ENCODE assay signal across 13 cellular contexts in genomic region chr18:11963991-11964484, GRCh38. TPM values are rescaled to one million over a fixed set of nuclear protein-coding genes. Genes with fewer than 3 reads are reported as not detected.
DNase-seq lines count a peak whose midpoint lies in the region; ATAC-seq and TF ChIP-seq lines count a peak whose summit lies in the region.
"Had no signal": no experiment of that assay in that cellular context is flagged by ENCODE, and none has a peak within 500 bp of the region (broad histone marks: within the 10 kb centered on the region; RNA-seq: fewer than 3 reads in every experiment).

No MANE protein-coding gene starts in this region.

- WGBS in gastroesophageal sphincter (ENCODE audit: low coverage in 1 of 2), 2 donors = 17 to 42% methylated on average over 2 of the region's 3 CpGs

- no peaks in the 10 kb centered on the region for H3K4me1 Mint-ChIP-seq in activated T-cell treated with anti-CD3 and anti-CD28 coated beads, Interleukin-2, amount 50 U/mL, for 72 hours (ENCODE audit: low read depth)

- intact Hi-C loops in tibial artery (cut with DNase I; ENCODE audit: low total_unique reads) = no loop called here

- H3K36me3 ChIP-seq in SK-N-MC (ENCODE audit: insufficient read depth, low read length) = no peaks in the 10 kb centered on the region
- no peaks in the 10 kb centered on the region for H3K36me3 ChIP-seq in gastroesophageal sphincter
- H3K36me3 ChIP-seq in tibial artery = no peaks in the 10 kb centered on the region

- TF ChIP-seq EP300 in gastroesophageal sphincter (IDR thresholded peaks at IDR 0.05) = no peak

- H3K36me3 Mint-ChIP-seq in activated T-cell treated with anti-CD3 and anti-CD28 coated beads, Interleukin-2, amount 50 U/mL, for 72 hours (ENCODE audit: insufficient read depth in 2 of 2) = no peaks in the 10 kb centered on the region

- H3K4me3 ChIP-seq in SK-N-MC = no peak overlapping the region
- no peak overlapping the region for H3K4me3 ChIP-seq in gastroesophageal sphincter
- no peak overlapping the region for H3K4me3 ChIP-seq in tibial artery
- H3K4me3 ChIP-seq: lung had no signal

- H3K27me3 Mint-ChIP-seq in activated T-cell treated with anti-CD3 and anti-CD28 coated beads, Interleukin-2, amount 50 U/mL, for 72 hours (ENCODE audit: low read depth) = no peaks in the 10 kb centered on the region

- TF ChIP-seq POLR2A in gastroesophageal sphincter (IDR thresholded peaks at IDR 0.05) = no peak

- peaks cover 0 to 27% (median 5%) of the 10 kb centered on the region in 3 donors for H3K4me1 ChIP-seq in gastroesophageal sphincter
- peaks cover 0 to 7% (median 2%) of the 10 kb centered on the region in 4 donors for H3K4me1 ChIP-seq in tibial artery

- peak; percentile 92 for ATAC-seq in gastroesophageal sphincter
- ATAC-seq in activated T-cell treated with anti-CD3 and anti-CD28 coated beads, Interleukin-2, amount 50 U/mL, for 72 hours (replicated peaks in 1 of 2) = no peak
- ATAC-seq: activated T-cell treated with anti-CD3 and anti-CD28 coated beads, Interleukin-2, amount 50 U/mL, for 4 hours; right cardiac atrium had no signal

- H3K9me3 ChIP-seq in SK-N-MC (ENCODE audit: low read depth, low read length) (no peaks in the 10 kb centered on the region), gastroesophageal sphincter (no peaks in the 10 kb centered on the region), tibial artery (no peaks in the 10 kb centered on the region)

- no peaks in the 10 kb centered on the region for H3K9me3 Mint-ChIP-seq in activated T-cell treated with anti-CD3 and anti-CD28 coated beads, Interleukin-2, amount 50 U/mL, for 72 hours
- H3K9me3 Mint-ChIP-seq: activated T-cell treated with anti-CD3 and anti-CD28 coated beads, Interleukin-2, amount 50 U/mL, for 4 hours had no signal

- H3K4me3 Mint-ChIP-seq in activated T-cell treated with anti-CD3 and anti-CD28 coated beads, Interleukin-2, amount 50 U/mL, for 72 hours = no peak overlapping the region
- H3K4me3 Mint-ChIP-seq: activated T-cell treated with anti-CD3 and anti-CD28 coated beads, Interleukin-2, amount 50 U/mL, for 4 hours had no signal

- H3K27ac ChIP-seq in SK-N-MC (peak overlapping the region; percentile 19), gastroesophageal sphincter (peak overlapping the region; percentile 54 to 88 (median 85)), tibial artery (peak overlapping the region; percentile 22 to 27)

- H3K27me3 ChIP-seq in gastroesophageal sphincter (no peaks in the 10 kb centered on the region), tibial artery (no peaks in the 10 kb centered on the region)

- TF ChIP-seq CTCF in gastroesophageal sphincter (IDR thresholded peaks at IDR 0.05) (peak in 3 of 4 experiments; percentile 31 to 47 (median 43)), tibial artery (IDR thresholded peaks at IDR 0.05) (no peak)

- no peak overlapping the region for H3K27ac Mint-ChIP-seq in activated T-cell treated with anti-CD3 and anti-CD28 coated beads, Interleukin-2, amount 50 U/mL, for 72 hours

- DNase-seq in NCI-H2227 (lab: John Stamatoyannopoulos, UW; ENCODE audit: unreplicated experiment) (peak; percentile 16), NCI-H2227 treated with DMSO at 0.1 percent for 48 hours (lab: John Stamatoyannopoulos, UW) (no peak), SK-N-MC (ENCODE audit: low read depth, low spot score) (no peak), tibial artery (no peak), T-helper 9 cell (no peak)
- DNase-seq in activated T-cell treated with anti-CD3 and anti-CD28 coated beads, Interleukin-2, amount 50 U/mL, for 72 hours = no peak
- no peak for DNase-seq in activated T-cell treated with anti-CD3 and anti-CD28 coated beads, Interleukin-2, amount 50 U/mL, for 48 hours
- DNase-seq: activated T-cell treated with anti-CD3 and anti-CD28 coated beads, Interleukin-2, amount 50 U/mL, for 4 hours; cerebellar nuclear complex; NCI-H2029; right cardiac atrium had no signal

- H3K9ac ChIP-seq in SK-N-MC (ENCODE audit: insufficient read length) = no peak overlapping the region

RNA-seq across cellular contexts. Expression of gene IMPA2, which starts 17.3 kb away (rescaled TPM):
- total RNA-seq in gastroesophageal sphincter = 100 to 1,000 TPM; 112 to 385 (median 215) TPM
- 10 to 100 TPM; 19.2 to 20.2 TPM for total RNA-seq in activated T-cell treated with anti-CD3 and anti-CD28 coated beads, Interleukin-2, amount 50 U/mL, for 72 hours

RNA-seq across cellular contexts. Expression of gene MPPE1, which starts 55.9 kb away (rescaled TPM):
- total RNA-seq in gastroesophageal sphincter = 10 to 100 TPM; 19.5 to 33.8 (median 21.4) TPM
- total RNA-seq in activated T-cell treated with anti-CD3 and anti-CD28 coated beads, Interleukin-2, amount 50 U/mL, for 72 hours = 10 to 100 TPM; 43.5 to 61.2 TPM

Comparison
In these comparisons a context has a peak if more than half of its experiments do, and no peak if none do; other contexts are left out.
1. H3K27ac ChIP-seq: peak in every context shown above with its lines; median percentile 85 in gastroesophageal sphincter; 24 in tibial artery; 19 in SK-N-MC.
2. CTCF ChIP-seq: peak in gastroesophageal sphincter (3 of 4); none in tibial artery (0 of 2).
3. RNA of gene IMPA2, which starts 17.3 kb away (total RNA-seq): 112 to 385 TPM in gastroesophageal sphincter; 19.2 to 20.2 TPM in activated T-cell treated with anti-CD3 and anti-CD28 coated beads, Interleukin-2, amount 50 U/mL, for 72 hours; every median in the first group is over 4 times any median in the second.